ENCODE assay signal across 23 cellular contexts in genomic region chr20:16537918-16538317, GRCh38.
"Had no signal": no experiment of that assay in that cellular context is flagged by ENCODE, and none has a peak within 500 bp of the region (broad histone marks: within the 10 kb centered on the region; RNA-seq: fewer than 3 reads in every experiment).

No MANE protein-coding gene starts in this region.

- H3K27ac ChIP-seq: gastroesophageal sphincter, left lung, ovary, psoas muscle, sigmoid colon, stomach, testis, tibial artery had no signal

- ATAC-seq: effector memory CD8-positive, alpha-beta T cell; gastroesophageal sphincter; heart left ventricle; left lung; natural killer cell; psoas muscle; right cardiac atrium; stimulated activated effector memory CD8-positive, alpha-beta T cell treated with anti-CD3 and anti-CD28 coated beads, Interleukin-12 subunit alpha, Interleukin-12 subunit beta, amount 100 ng/mL, for 72 hours had no signal

- H3K27me3 ChIP-seq: gastroesophageal sphincter, heart left ventricle, hepatocyte, left lung, ovary, sigmoid colon, stomach, testis, tibial artery had no signal

- H3K4me1 ChIP-seq: left lung had no signal

- H3K9me3 ChIP-seq: gastroesophageal sphincter, heart left ventricle, left lung, ovary, psoas muscle, sigmoid colon, stomach, testis, tibial artery had no signal

- H3K4me3 ChIP-seq: gastroesophageal sphincter, heart left ventricle, hepatocyte, left lung, ovary, psoas muscle, sigmoid colon, stomach, testis, tibial artery had no signal

- H3K36me3 ChIP-seq: gastroesophageal sphincter, heart left ventricle, left lung, ovary, sigmoid colon, stomach, tibial artery had no signal

- DNase-seq: cortex of kidney; effector memory CD8-positive, alpha-beta T cell; foreskin fibroblast; heart left ventricle; kidney; left lung; natural killer cell; occipital lobe; ovary; posterior cingulate gyrus; psoas muscle; right cardiac atrium; sigmoid colon; stimulated activated CD4-positive, alpha-beta T cell treated with anti-CD3 and anti-CD28 coated beads, Interleukin-2, amount 100 ng/mL, for 24 hours; stimulated activated CD4-positive, alpha-beta T cell treated with anti-CD3 and anti-CD28 coated beads, Interleukin-4, amount 100 ng/mL, for 24 hours; stimulated activated naive CD4-positive, alpha-beta T cell treated with Interleukin-2 at 50 U/mL for 16 hours; stomach; substantia nigra; testis; tibial artery had no signal
